ENCODE assay signal across 8 cellular contexts in genomic region chr7:100373870-100374598, GRCh38. TPM values are rescaled to one million over a fixed set of nuclear protein-coding genes. Genes with fewer than 3 reads are reported as not detected.
DNase-seq lines count a peak whose midpoint lies in the region; ATAC-seq and TF ChIP-seq lines count a peak whose summit lies in the region.
"Not testable (repeated sequence)": the region's sequence is repeated elsewhere in the genome, so short reads cannot be mapped to it uniquely, and the experiment has no call there.

No MANE protein-coding gene starts in this region.

- H3K4me3 Mint-ChIP-seq in activated naive CD8-positive, alpha-beta T cell treated with anti-CD3 and anti-CD28 coated beads, Interleukin-2, amount 10 ng/mL, durations not matched to agents 7 days and 5 days = peak overlapping the region; percentile 54

- in situ Hi-C loops in GM13976 (cut with MboI; ENCODE audit: low sequenced_read_pairs, unreplicated experiment) = not testable (repeated sequence)

- not testable (repeated sequence) for H3K4me1 ChIP-seq in BE2C, right lobe of liver
- peaks cover 57% of the 10 kb centered on the region for H3K4me1 ChIP-seq in OCI-LY3 (ENCODE audit: low read length)
- H3K4me1 ChIP-seq in esophagus muscularis mucosa = peaks cover 3 to 19% (median 13%) of the 10 kb centered on the region in 4 donors
- H3K4me1 ChIP-seq in spleen = peaks cover 0 to 99% (median 57%) of the 10 kb centered on the region in 6 donors

- not testable (repeated sequence) for H3K4me3 ChIP-seq in BE2C (ENCODE audit: low read depth, low read length)
- H3K4me3 ChIP-seq in HL-60 (replicated peaks; ENCODE audit: insufficient read depth, low read length) (peak overlapping the region; percentile 33), OCI-LY3 (ENCODE audit: low read length) (peak overlapping the region; percentile 81), esophagus muscularis mucosa (peak overlapping the region; percentile 3 to 36 (median 14)), right lobe of liver (peak overlapping the region in 1 of 3 donors; percentile 26), spleen (peak overlapping the region in 6 of 8 donors; percentile 7 to 63 (median 32))

- intact Hi-C loops in esophagus muscularis mucosa (cut with DNase I); right lobe of liver (cut with DNase I); spleen (cut with DNase I; ENCODE audit: low total_unique reads): not testable (repeated sequence)

- H3K79me2 ChIP-seq in OCI-LY3 (ENCODE audit: low read length) = not testable (repeated sequence)

- ATAC-seq in activated naive CD8-positive, alpha-beta T cell treated with anti-CD3 and anti-CD28 coated beads, Interleukin-2, amount 10 ng/mL, durations not matched to agents 7 days and 5 days (ENCODE audit: low read depth) = peak; percentile 12
- ATAC-seq in right lobe of liver = peak in 3 of 4 donors; percentile 14 to 22 (median 15)

- peak overlapping the region; percentile 93 for H3K27ac Mint-ChIP-seq in activated naive CD8-positive, alpha-beta T cell treated with anti-CD3 and anti-CD28 coated beads, Interleukin-2, amount 10 ng/mL, durations not matched to agents 7 days and 5 days

- peak overlapping the region; percentile 85 for H3K9ac ChIP-seq in OCI-LY3 (ENCODE audit: low read length)

- not testable (repeated sequence) for H3K27me3 Mint-ChIP-seq in activated naive CD8-positive, alpha-beta T cell treated with anti-CD3 and anti-CD28 coated beads, Interleukin-2, amount 10 ng/mL, durations not matched to agents 7 days and 5 days

- not testable (repeated sequence) for DNase-seq in BE2C; GM13976 (ENCODE audit: low spot score); HL-60 (ENCODE audit: low read depth in 1 of 2, low spot score in 1 of 2); esophagus muscularis mucosa (ENCODE audit: extremely low spot score); right lobe of liver
- DNase-seq in activated naive CD8-positive, alpha-beta T cell treated with anti-CD3 and anti-CD28 coated beads, Interleukin-2, amount 10 ng/mL, durations not matched to agents 7 days and 5 days = peak; percentile 33
- peak; percentile 69 for DNase-seq in spleen

- TF ChIP-seq EP300 in esophagus muscularis mucosa (IDR thresholded peaks at IDR 0.05) = not testable (repeated sequence)

- H3K36me3 ChIP-seq in BE2C; OCI-LY3 (replicated peaks; ENCODE audit: low read depth, low read length); esophagus muscularis mucosa; right lobe of liver: not testable (repeated sequence)
- H3K36me3 ChIP-seq in spleen = peaks cover 0 to 12% (median 0%) of the 10 kb centered on the region in 6 donors

- H3K36me3 Mint-ChIP-seq in activated naive CD8-positive, alpha-beta T cell treated with anti-CD3 and anti-CD28 coated beads, Interleukin-2, amount 10 ng/mL, durations not matched to agents 7 days and 5 days = not testable (repeated sequence)

- H3K4me1 Mint-ChIP-seq in activated naive CD8-positive, alpha-beta T cell treated with anti-CD3 and anti-CD28 coated beads, Interleukin-2, amount 10 ng/mL, durations not matched to agents 7 days and 5 days = peaks cover 18% of the 10 kb centered on the region

- H4K20me1 ChIP-seq in OCI-LY3 (ENCODE audit: insufficient read depth, low read length) = not testable (repeated sequence)

- POLR2A ChIA-PET in activated naive CD8-positive, alpha-beta T cell treated with anti-CD3 and anti-CD28 coated beads, Interleukin-2, amount 10 ng/mL, durations not matched to agents 7 days and 5 days (lab: Charles Lee) = interaction anchor here (0.6 to 2.7 kb wide), 5 partner anchors 20 to 181 kb away, joined by 3 to 11 read pairs (median 3); partner anchors contain the start of gene ZCWPW1

- TF ChIP-seq CTCF in BE2C (IDR thresholded peaks at IDR 0.05; ENCODE audit: low read depth, low read length) (peak; percentile 13; the same call in 1 of the 2 replicates), GM13976 (IDR thresholded peaks at IDR 0.05; ENCODE audit: borderline replicate concordance, control extremely low read depth, extremely low read depth, insufficient read depth, missing control alignments) (peak; percentile 18), OCI-LY3 (IDR thresholded peaks at IDR 0.05; ENCODE audit: low read depth, low read length) (peak; percentile 48), spleen (IDR thresholded peaks at IDR 0.05 in 8 of 11, conservative IDR thresholded peaks at IDR 0.05 in 3 of 11) (peak in 1 of 11 experiments; percentile 11)
- TF ChIP-seq CTCF in HL-60 (IDR thresholded peaks at IDR 0.05; ENCODE audit: insufficient read depth, low read length); esophagus muscularis mucosa (IDR thresholded peaks at IDR 0.05); right lobe of liver (IDR thresholded peaks at IDR 0.05): not testable (repeated sequence)

- WGBS in esophagus muscularis mucosa = 78% methylated on average over 11 of the region's 15 CpGs
- 78% methylated on average over 4 of the region's 15 CpGs for WGBS in right lobe of liver (ENCODE audit: insufficient coverage, low coverage, low lambda C conversion rate, missing lambda C conversion rate)
- WGBS in spleen, 5 donors = 60 to 77% (median 71%) methylated on average over 13 to 15 of the region's 15 CpGs

- H3K27ac ChIP-seq in HL-60 (replicated peaks) = peak overlapping the region; percentile 88
- H3K27ac ChIP-seq in OCI-LY3 (ENCODE audit: low read length) = peak overlapping the region; percentile 15; the same call in 1 of the 2 replicates
- not testable (repeated sequence) for H3K27ac ChIP-seq in esophagus muscularis mucosa (replicated peaks in 1 of 4)
- H3K27ac ChIP-seq in right lobe of liver = peak overlapping the region in 2 of 3 donors; percentile 59 to 70
- peak overlapping the region; percentile 7 to 97 (median 80) for H3K27ac ChIP-seq in spleen

- peak overlapping the region; percentile 57; the same call in 1 of the 2 replicates for H2AFZ ChIP-seq in OCI-LY3 (ENCODE audit: low read depth, low read length)

- H3K9me3 Mint-ChIP-seq in activated naive CD8-positive, alpha-beta T cell treated with anti-CD3 and anti-CD28 coated beads, Interleukin-2, amount 10 ng/mL, durations not matched to agents 7 days and 5 days = not testable (repeated sequence)

- H3K27me3 ChIP-seq in BE2C; HL-60 (ENCODE audit: insufficient read depth, poor library complexity, severe bottlenecking); OCI-LY3 (ENCODE audit: low read depth, low read length); esophagus muscularis mucosa; right lobe of liver; spleen (replicated peaks in 1 of 7): not testable (repeated sequence)

- H3K9me3 ChIP-seq in BE2C; OCI-LY3 (ENCODE audit: insufficient read depth, low read length); esophagus muscularis mucosa; right lobe of liver; spleen: not testable (repeated sequence)

- peak overlapping the region; percentile 98 for H3K4me2 ChIP-seq in OCI-LY3 (ENCODE audit: low read length)

- not testable (repeated sequence) for TF ChIP-seq POLR2A in esophagus muscularis mucosa (IDR thresholded peaks at IDR 0.05; ENCODE audit: low read depth); right lobe of liver (IDR thresholded peaks at IDR 0.05); spleen (IDR thresholded peaks at IDR 0.05)

RNA-seq across cellular contexts. Expression of gene PILRA, which starts 0.7 kb away (rescaled TPM):
- 3.0 TPM for polyA plus RNA-seq in BE2C (2012; ENCODE audit: insufficient read depth, insufficient read length, low read depth)
- total RNA-seq in activated naive CD8-positive, alpha-beta T cell treated with anti-CD3 and anti-CD28 coated beads, Interleukin-2, amount 10 ng/mL, durations not matched to agents 7 days and 5 days = 1 to 10 TPM; 4.1 to 5.1 TPM
- 1 to 10 TPM; 3.3 to 8.8 (median 5.4) TPM for total RNA-seq in esophagus muscularis mucosa
- total RNA-seq in right lobe of liver = 1 to 10 TPM; 1.4 to 7.1 (median 4.0) TPM
- 10 to 100 TPM; 19.8 to 61.1 (median 30.9) TPM for total RNA-seq in spleen
- polyA plus RNA-seq in spleen = 10 to 100 TPM in 2 of 3 donors, 1 to 10 TPM in 1; 5.8 to 18.8 (median 11.7) TPM

RNA-seq across cellular contexts. Expression of gene PILRB, which starts 16.1 kb away (rescaled TPM):
- polyA plus RNA-seq in BE2C (2012; ENCODE audit: insufficient read depth, insufficient read length, low read depth) = 154 TPM
- 10 to 100 TPM; 91.3 to 96.4 TPM for total RNA-seq in activated naive CD8-positive, alpha-beta T cell treated with anti-CD3 and anti-CD28 coated beads, Interleukin-2, amount 10 ng/mL, durations not matched to agents 7 days and 5 days
- 10 to 100 TPM; 13.5 to 33.6 (median 20.7) TPM for total RNA-seq in esophagus muscularis mucosa
- total RNA-seq in right lobe of liver = 10 to 100 TPM; 12.0 to 36.2 (median 22.7) TPM
- total RNA-seq in spleen = 100 to 1,000 TPM in 2 of 7 donors, 10 to 100 TPM in 5; 66.2 to 114 (median 70.5) TPM
- polyA plus RNA-seq in spleen = 10 to 100 TPM; 56.8 to 97.5 (median 95.0) TPM

RNA-seq across cellular contexts. Expression of gene ZCWPW1, which starts 54.5 kb away (rescaled TPM):
- 1.0 TPM for polyA plus RNA-seq in BE2C (2012; ENCODE audit: insufficient read depth, insufficient read length, low read depth)
- total RNA-seq in activated naive CD8-positive, alpha-beta T cell treated with anti-CD3 and anti-CD28 coated beads, Interleukin-2, amount 10 ng/mL, durations not matched to agents 7 days and 5 days = 1 to 10 TPM; 6.2 to 6.5 TPM
- total RNA-seq in esophagus muscularis mucosa = 1 to 10 TPM; 2.9 to 7.6 (median 5.8) TPM
- total RNA-seq in right lobe of liver = 1 to 10 TPM in 5 of 6 experiments, under 1 TPM in 1; 0.86 to 5.7 (median 2.7) TPM
- total RNA-seq in spleen = 1 to 10 TPM; 4.5 to 8.3 (median 6.3) TPM
- 10 to 100 TPM; 21.7 to 42.6 (median 24.3) TPM for polyA plus RNA-seq in spleen

RNA-seq across cellular contexts. Expression of gene MEPCE, which starts 55.6 kb away (rescaled TPM):
- 78.8 TPM for polyA plus RNA-seq in BE2C (2012; ENCODE audit: insufficient read depth, insufficient read length, low read depth)
- 10 to 100 TPM; 48.5 to 49.0 TPM for total RNA-seq in activated naive CD8-positive, alpha-beta T cell treated with anti-CD3 and anti-CD28 coated beads, Interleukin-2, amount 10 ng/mL, durations not matched to agents 7 days and 5 days
- total RNA-seq in esophagus muscularis mucosa = 10 to 100 TPM; 21.2 to 44.9 (median 40.6) TPM
- 10 to 100 TPM; 17.1 to 25.1 (median 20.7) TPM for total RNA-seq in right lobe of liver
- 10 to 100 TPM; 42.3 to 82.2 (median 67.3) TPM for total RNA-seq in spleen
- polyA plus RNA-seq in spleen = 10 to 100 TPM; 31.4 to 56.9 (median 38.0) TPM
